In the genomic region with DNA sequence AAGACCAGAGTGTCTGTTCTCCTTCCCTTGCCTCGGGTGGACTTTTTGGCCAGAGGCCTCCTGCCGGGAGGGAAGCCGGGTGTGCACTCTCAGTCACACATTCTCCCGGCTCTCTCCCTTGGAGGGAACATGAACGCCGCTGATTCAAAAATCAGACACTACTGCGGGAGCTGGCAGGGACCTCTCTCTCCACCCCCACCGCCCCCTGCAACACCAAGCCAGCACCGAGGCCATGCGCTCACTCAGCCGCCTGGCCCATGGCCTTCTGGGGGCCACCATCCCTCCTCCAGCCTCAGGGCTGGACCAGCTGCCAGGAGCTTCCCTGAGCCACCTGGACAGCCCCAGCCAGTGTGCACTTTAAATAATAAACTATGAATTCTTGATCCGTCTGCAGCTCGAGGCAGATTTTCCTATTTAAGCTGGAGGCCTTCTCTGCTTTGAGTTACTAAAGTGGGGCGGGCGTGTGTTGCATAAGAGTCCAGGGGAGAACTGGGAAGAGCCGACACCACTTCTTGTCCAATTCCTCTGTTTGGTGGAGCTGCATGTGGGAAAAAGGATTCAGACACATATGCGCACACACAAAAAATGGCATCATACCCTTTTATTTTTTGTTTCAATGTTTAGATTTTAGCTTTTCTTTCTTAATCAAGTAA, we compare ENCODE assay signal across 22 cellular contexts. TPM values are rescaled to one million over a fixed set of nuclear protein-coding genes. Genes with fewer than 3 reads are reported as not detected.
DNase-seq lines count a peak whose midpoint lies in the region; ATAC-seq and TF ChIP-seq lines count a peak whose summit lies in the region.
"Had no signal": no experiment of that assay in that cellular context is flagged by ENCODE, and none has a peak within 500 bp of the region (broad histone marks: within the 10 kb centered on the region; RNA-seq: fewer than 3 reads in every experiment).

No MANE protein-coding gene starts in this region.

- 29 to 37% methylated on average over 8 to 9 of the region's 17 CpGs for WGBS in gastroesophageal sphincter (ENCODE audit: low coverage in 1 of 2), 2 donors
- 56 to 80% methylated on average over 17 of the region's 17 CpGs for WGBS in testis, 2 donors

- TF ChIP-seq POLR2A in gastroesophageal sphincter (IDR thresholded peaks at IDR 0.05) = no peak
- no peak for TF ChIP-seq POLR2A in testis (IDR thresholded peaks at IDR 0.05)

- H3K27me3 Mint-ChIP-seq in mesothelial cell of epicardium (ENCODE audit: low read depth) = no peaks in the 10 kb centered on the region

- intact Hi-C loops in testis (cut with DNase I; ENCODE audit: low total_unique reads) = no loop called here

- H3K36me3 ChIP-seq in WERI-Rb-1 (no peaks in the 10 kb centered on the region), gastroesophageal sphincter (no peaks in the 10 kb centered on the region), testis (ENCODE audit: low read depth, missing control alignments) (no peaks in the 10 kb centered on the region)
- H3K36me3 ChIP-seq: tibial nerve had no signal

- peak; percentile 31 for DNase-seq in WERI-Rb-1
- DNase-seq in mesothelial cell of epicardium (ENCODE audit: low spot score in 2 of 2, unreplicated experiment in 2 of 2) = no peak
- DNase-seq in testis = peak; percentile 41
- no peak for DNase-seq in HPDE6-E6E7 (ENCODE audit: extremely low spot score)
- no peak for DNase-seq in activated CD4-positive, alpha-beta T cell treated with anti-CD3 and anti-CD28 coated beads, Interleukin-2, amount 50 U/mL, for 1 hour
- DNase-seq in HT-29 (ENCODE audit: low spot score) = no peak
- DNase-seq: activated CD4-positive, alpha-beta T cell treated with anti-CD3 and anti-CD28 coated beads for 1 hour; activated CD8-positive, alpha-beta memory T cell treated with anti-CD3 and anti-CD28 coated beads for 24 hours; activated naive CD4-positive, alpha-beta T cell treated with anti-CD3 and anti-CD28 coated beads for 36 hours; activated T-cell treated with anti-CD3 and anti-CD28 coated beads, Interleukin-2, amount 50 U/mL, for 4 hours; DMS79 treated with DMSO at 0.1 percent for 48 hours; erythroblast; H9; MV-4-11; NCI-H187 treated with DMSO at 0.1 percent for 48 hours; NCI-H446; right lobe of liver had no signal

- TF ChIP-seq CTCF in WERI-Rb-1 (IDR thresholded peaks at IDR 0.05; ENCODE audit: low read depth, low read length) = no peak
- TF ChIP-seq CTCF in gastroesophageal sphincter (IDR thresholded peaks at IDR 0.05) = no peak
- no peak for TF ChIP-seq CTCF in mesothelial cell of epicardium (IDR thresholded peaks at IDR 0.05; ENCODE audit: unreplicated experiment)
- no peak for TF ChIP-seq CTCF in testis (IDR thresholded peaks at IDR 0.05)

- H3K27ac ChIP-seq in WERI-Rb-1 (peak overlapping the region; percentile 65), gastroesophageal sphincter (peak overlapping the region; percentile 43 to 78 (median 74)), testis (no peak overlapping the region)
- H3K27ac ChIP-seq: KMS-11, right lobe of liver, tibial nerve had no signal

- TF ChIP-seq EP300 in gastroesophageal sphincter (IDR thresholded peaks at IDR 0.05) = no peak

- peaks cover 10% of the 10 kb centered on the region for H3K9me3 ChIP-seq in WERI-Rb-1 (ENCODE audit: severe bottlenecking)
- peaks cover 0 to 7% (median 0%) of the 10 kb centered on the region in 3 donors for H3K9me3 ChIP-seq in gastroesophageal sphincter
- no peaks in the 10 kb centered on the region for H3K9me3 ChIP-seq in testis
- H3K9me3 ChIP-seq: right lobe of liver had no signal

- ATAC-seq in gastroesophageal sphincter = peak; percentile 65
- ATAC-seq in HG03571 (IDR thresholded peaks at IDR 0.05; ENCODE audit: unreplicated experiment) = no peak
- ATAC-seq: activated T-cell treated with anti-CD3 and anti-CD28 coated beads, Interleukin-2, amount 50 U/mL, for 4 hours had no signal

- no peak overlapping the region for H3K4me3 Mint-ChIP-seq in mesothelial cell of epicardium
- H3K4me3 Mint-ChIP-seq: activated naive CD4-positive, alpha-beta T cell treated with anti-CD3 and anti-CD28 coated beads for 36 hours; activated T-cell treated with anti-CD3 and anti-CD28 coated beads, Interleukin-2, amount 50 U/mL, for 4 hours; H9 had no signal

- H3K27ac Mint-ChIP-seq in mesothelial cell of epicardium = peak overlapping the region; percentile 50
- H3K27ac Mint-ChIP-seq: activated naive CD4-positive, alpha-beta T cell treated with anti-CD3 and anti-CD28 coated beads for 36 hours; H9 had no signal

- no peak overlapping the region for H3K4me3 ChIP-seq in WERI-Rb-1 (ENCODE audit: low read depth, low read length)
- H3K4me3 ChIP-seq in gastroesophageal sphincter = peak overlapping the region in 1 of 2 donors; percentile 5
- H3K4me3 ChIP-seq in testis = no peak overlapping the region
- H3K4me3 ChIP-seq: right lobe of liver, tibial nerve had no signal

- H3K4me1 ChIP-seq in gastroesophageal sphincter = peaks cover 11 to 52% (median 28%) of the 10 kb centered on the region in 3 donors
- peaks cover 6% of the 10 kb centered on the region for H3K4me1 ChIP-seq in testis
- H3K4me1 ChIP-seq: right lobe of liver had no signal

- H3K27me3 ChIP-seq in WERI-Rb-1 (ENCODE audit: insufficient read depth, low read depth, severe bottlenecking) (peaks cover 13% of the 10 kb centered on the region), gastroesophageal sphincter (no peaks in the 10 kb centered on the region), testis (no peaks in the 10 kb centered on the region)
- H3K27me3 ChIP-seq: right lobe of liver, tibial nerve had no signal

- peaks cover 35% of the 10 kb centered on the region for H3K36me3 Mint-ChIP-seq in mesothelial cell of epicardium

- H3K9me3 Mint-ChIP-seq in mesothelial cell of epicardium = peaks cover 11% of the 10 kb centered on the region
- H3K9me3 Mint-ChIP-seq: activated naive CD4-positive, alpha-beta T cell treated with anti-CD3 and anti-CD28 coated beads for 36 hours had no signal

- H3K4me1 Mint-ChIP-seq in mesothelial cell of epicardium = peaks cover 30% of the 10 kb centered on the region

RNA-seq across cellular contexts. Expression of gene ADAMTS17, which starts 30.6 kb away (rescaled TPM):
- total RNA-seq in gastroesophageal sphincter (10 to 100 TPM in 2 of 4 donors, 1 to 10 TPM in 2; 4.9 to 14.0 (median 11.3) TPM), mesothelial cell of epicardium (39.4 to 42.1 TPM (median 40.2 TPM) in 3 replicates), testis (10 to 100 TPM; 12.4 to 17.8 TPM)
- 6.8 TPM for polyA plus RNA-seq in testis (ENCODE audit: insufficient read depth, low read depth, low replicate concordance)
- 3.0 and 4.2 TPM in 2 replicates for total RNA-seq in HT-29 (2014; rRNA removed; shearing (Covaris generic))
- total RNA-seq: glomerular endothelial cell had no signal

Comparison
In these comparisons a context has a peak if more than half of its experiments do, and no peak if none do; other contexts are left out.
1. DNase-seq: peak in WERI-Rb-1 (single experiment) and testis (single experiment); none in mesothelial cell of epicardium (0 of 2), HPDE6-E6E7 (single experiment), activated CD4-positive, alpha-beta T cell treated with anti-CD3 and anti-CD28 coated beads, Interleukin-2, amount 50 U/mL, for 1 hour (single experiment) and HT-29 (single experiment).
2. H3K27ac ChIP-seq: peak in WERI-Rb-1 (single experiment) and gastroesophageal sphincter (4 of 4); none in testis (0 of 2).